In the genomic region with DNA sequence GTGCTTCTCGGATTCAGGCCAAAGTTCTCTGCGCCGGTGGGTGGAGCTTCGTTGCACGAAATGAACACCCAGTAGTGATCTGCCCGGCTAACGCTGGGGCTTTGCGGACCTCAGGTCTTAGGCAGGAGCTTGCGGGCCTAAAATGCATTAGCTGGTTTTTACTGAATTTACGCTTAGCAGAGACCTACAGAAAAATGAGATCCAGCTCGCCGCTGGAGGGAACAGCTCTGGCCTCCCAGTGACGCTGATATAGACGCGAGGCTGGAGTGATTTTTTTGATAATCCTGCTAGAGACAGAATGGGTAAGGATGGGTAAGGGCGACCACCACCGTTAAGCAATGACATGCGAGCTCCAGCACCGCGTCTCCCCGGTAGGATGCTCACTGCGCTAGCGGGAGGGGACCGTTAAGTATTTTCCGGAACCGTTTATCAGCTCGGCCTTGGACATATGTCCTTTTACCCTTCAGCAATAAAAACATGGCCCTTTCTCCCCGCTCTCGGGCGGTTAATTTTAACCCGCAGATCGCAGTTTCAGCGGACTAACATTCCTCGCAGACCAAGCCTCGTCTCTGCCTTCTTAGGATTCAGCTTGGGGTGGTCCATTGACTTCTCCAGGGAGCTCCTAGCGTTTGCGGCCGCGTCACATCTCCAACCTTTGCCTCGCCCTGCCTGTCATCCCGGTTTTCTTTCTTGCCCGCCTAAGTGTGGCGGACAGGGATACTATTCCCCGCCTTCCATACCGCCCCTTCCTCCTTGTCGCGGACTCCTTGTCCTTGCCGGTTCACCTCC, we compare ENCODE assay signal across 8 cellular contexts.
A peak's percentile ranks its signal among the peaks of the same experiment; 100 is the strongest.
DNase-seq lines count a peak whose midpoint lies in the region; ATAC-seq and TF ChIP-seq lines count a peak whose summit lies in the region.

No MANE protein-coding gene starts in this region.

- H3K36me3 Mint-ChIP-seq in HFFc6 (ENCODE audit: low read depth) = no peaks in the 10 kb centered on the region; the same call in 1 of the 2 replicates
- peaks cover 2% of the 10 kb centered on the region for H3K36me3 Mint-ChIP-seq in activated naive CD8-positive, alpha-beta T cell treated with anti-CD3 and anti-CD28 coated beads for 36 hours
- H3K36me3 Mint-ChIP-seq in type B pancreatic cell = no peaks in the 10 kb centered on the region

- H3K9me3 Mint-ChIP-seq in HFFc6 (no peaks in the 10 kb centered on the region), type B pancreatic cell (no peaks in the 10 kb centered on the region)
- H3K9me3 Mint-ChIP-seq in activated naive CD8-positive, alpha-beta T cell treated with anti-CD3 and anti-CD28 coated beads for 36 hours = no peaks in the 10 kb centered on the region

- ATAC-seq in activated CD4-positive, CD25-positive, alpha-beta regulatory T cell treated with anti-CD3 and anti-CD28 coated beads, Interleukin-2, amount 50 U/mL, for 24 hours = no peak
- no peak for ATAC-seq in HG03139 (IDR thresholded peaks at IDR 0.05; ENCODE audit: unreplicated experiment)

- POLR2A ChIA-PET in AG04449 (lab: Yijun Ruan, JAX) = no interaction called here

- H3K4me3 ChIP-seq in AG04449 (ENCODE audit: low read depth, low read length) = peak overlapping the region; percentile 22

- H3K4me1 Mint-ChIP-seq in HFFc6 (ENCODE audit: low read depth) = peaks cover 15% of the 10 kb centered on the region
- H3K4me1 Mint-ChIP-seq in activated naive CD8-positive, alpha-beta T cell treated with anti-CD3 and anti-CD28 coated beads for 36 hours = peaks cover 16% of the 10 kb centered on the region
- peaks cover 13% of the 10 kb centered on the region for H3K4me1 Mint-ChIP-seq in type B pancreatic cell (ENCODE audit: unreplicated experiment)

- DNase-seq in AG04449 (ENCODE audit: low read depth, low spot score) = no peak
- DNase-seq in HFFc6 = no peak
- no peak for DNase-seq in activated naive CD8-positive, alpha-beta T cell treated with anti-CD3 and anti-CD28 coated beads for 36 hours
- peak; percentile 55 for DNase-seq in iris pigment epithelial cell (ENCODE audit: low read depth)
- no peak for DNase-seq in type B pancreatic cell (ENCODE audit: extremely low spot score, unreplicated experiment)
- DNase-seq in 8988T = no peak

- TF ChIP-seq CTCF in AG04449 (IDR thresholded peaks at IDR 0.05; ENCODE audit: insufficient read depth, low read length, missing control alignments) (no peak), HFFc6 (IDR thresholded peaks at IDR 0.05) (no peak), type B pancreatic cell (conservative IDR thresholded peaks at IDR 0.05) (peak; percentile 16)

- H3K27me3 Mint-ChIP-seq in HFFc6 (ENCODE audit: insufficient read depth) (peaks cover 16% of the 10 kb centered on the region), type B pancreatic cell (peaks cover 41% of the 10 kb centered on the region)
- H3K27me3 Mint-ChIP-seq in activated naive CD8-positive, alpha-beta T cell treated with anti-CD3 and anti-CD28 coated beads for 36 hours = peaks cover 94% of the 10 kb centered on the region

- H3K4me3 Mint-ChIP-seq in HFFc6 (peak overlapping the region; percentile 83), type B pancreatic cell (peak overlapping the region; percentile 96)
- peak overlapping the region; percentile 74 for H3K4me3 Mint-ChIP-seq in activated naive CD8-positive, alpha-beta T cell treated with anti-CD3 and anti-CD28 coated beads for 36 hours

- CTCF ChIA-PET in AG04449 (lab: Yijun Ruan, JAX) = interaction anchor here (0.8 to 1.3 kb wide), 2 partner anchors 26 to 28 kb away, joined by 3 read pairs; no protein-coding TSS in a partner anchor

- H3K27ac Mint-ChIP-seq in HFFc6 (no peak overlapping the region), type B pancreatic cell (peak overlapping the region; percentile 29)
- no peak overlapping the region for H3K27ac Mint-ChIP-seq in activated naive CD8-positive, alpha-beta T cell treated with anti-CD3 and anti-CD28 coated beads for 36 hours
